In genomic region chr12:6867407-6868210, GRCh38 we compare ENCODE assay signal across 8 cellular contexts. TPM values are rescaled to one million over a fixed set of nuclear protein-coding genes. Genes with fewer than 3 reads are reported as not detected.
DNase-seq lines count a peak whose midpoint lies in the region; ATAC-seq lines count a peak whose summit lies in the region.

Gene TPI1 (plus strand): TSS chr12:6867531. CDS start chr12:6867567, 36 bp downstream.

- DNase-seq in A172 (ENCODE audit: low spot score) (peak; percentile 39), NCI-H345 (lab: John Stamatoyannopoulos, UW) (peak; percentile 82), dedifferentiated amniotic fluid mesenchymal stem cell (ENCODE audit: extremely low spot score) (peak; percentile 54), left lobe of liver (ENCODE audit: low spot score) (peak; percentile 69)
- DNase-seq in activated CD4-positive, alpha-beta T cell treated with anti-CD3 and anti-CD28 coated beads, Interleukin-2, amount 10 ng/mL, durations not matched to agents 7 days and 5 days = peak; percentile 76
- peak; percentile 80 to 83 for DNase-seq in stimulated activated CD4-positive, alpha-beta T cell treated with anti-CD3 and anti-CD28 coated beads, Interleukin-2, amount 100 ng/mL, for 24 hours

- peak; percentile 36 for ATAC-seq in GM18520 (IDR thresholded peaks at IDR 0.05; ENCODE audit: unreplicated experiment)
- ATAC-seq in HG03045 (IDR thresholded peaks at IDR 0.05; ENCODE audit: unreplicated experiment) = peak; percentile 55
- ATAC-seq in left lobe of liver = peak; percentile 83

- no peaks in the 10 kb centered on the region for H3K9me3 Mint-ChIP-seq in activated CD4-positive, alpha-beta T cell treated with anti-CD3 and anti-CD28 coated beads, Interleukin-2, amount 10 ng/mL, durations not matched to agents 7 days and 5 days

- H3K4me3 Mint-ChIP-seq in activated CD4-positive, alpha-beta T cell treated with anti-CD3 and anti-CD28 coated beads, Interleukin-2, amount 10 ng/mL, durations not matched to agents 7 days and 5 days = peak within 1 kb of the TSS; percentile 93

- peak within 1 kb of the TSS; percentile 95 for H3K27ac Mint-ChIP-seq in activated CD4-positive, alpha-beta T cell treated with anti-CD3 and anti-CD28 coated beads, Interleukin-2, amount 10 ng/mL, durations not matched to agents 7 days and 5 days

- POLR2A ChIA-PET in activated CD4-positive, alpha-beta T cell treated with anti-CD3 and anti-CD28 coated beads, Interleukin-2, amount 10 ng/mL, durations not matched to agents 7 days and 5 days (lab: Charles Lee) = interaction anchor here (0.5 to 2.3 kb wide), 4 partner anchors 13 to 109 kb away, joined by 3 to 14 read pairs (median 3); partner anchors contain the start of genes C12orf57, CDCA3, RNU7-1 and USP5

- H3K27me3 Mint-ChIP-seq in activated CD4-positive, alpha-beta T cell treated with anti-CD3 and anti-CD28 coated beads, Interleukin-2, amount 10 ng/mL, durations not matched to agents 7 days and 5 days = no peaks in the 10 kb centered on the region

- H3K36me3 Mint-ChIP-seq in activated CD4-positive, alpha-beta T cell treated with anti-CD3 and anti-CD28 coated beads, Interleukin-2, amount 10 ng/mL, durations not matched to agents 7 days and 5 days (ENCODE audit: low read depth) = peaks cover 69% of the 10 kb centered on the region

- H3K4me1 Mint-ChIP-seq in activated CD4-positive, alpha-beta T cell treated with anti-CD3 and anti-CD28 coated beads, Interleukin-2, amount 10 ng/mL, durations not matched to agents 7 days and 5 days = peaks cover 52% of the 10 kb centered on the region

- CTCF ChIA-PET in activated CD4-positive, alpha-beta T cell treated with anti-CD3 and anti-CD28 coated beads, Interleukin-2, amount 10 ng/mL, durations not matched to agents 7 days and 5 days (lab: Charles Lee) = interaction anchor here (0.5 to 7.8 kb wide), 12 partner anchors 15 to 975 kb away, joined by 3 to 67 read pairs (median 4); partner anchors contain the start of genes CDCA3 and USP5

RNA-seq across cellular contexts. Expression of gene TPI1, which starts in this region (rescaled TPM):
- total RNA-seq in A172 (2014; rRNA removed; shearing (Covaris generic)) = 675 and 790 TPM in 2 replicates
- 1,000 to 10,000 TPM in 1 of 2 experiments, 100 to 1,000 TPM in 1; 918 to 1,035 TPM for total RNA-seq in activated CD4-positive, alpha-beta T cell treated with anti-CD3 and anti-CD28 coated beads, Interleukin-2, amount 10 ng/mL, durations not matched to agents 7 days and 5 days
- total RNA-seq in left lobe of liver = 300 TPM

Comparison
In these comparisons a context has a peak if more than half of its experiments do, and no peak if none do; other contexts are left out.
1. Peak in every context shown above with its lines: DNase-seq and ATAC-seq.